In genomic region chr10:69789164-69789576, GRCh38 we compare ENCODE assay signal across 12 cellular contexts. TPM values are rescaled to one million over a fixed set of nuclear protein-coding genes. Genes with fewer than 3 reads are reported as not detected.
DNase-seq lines count a peak whose midpoint lies in the region; ATAC-seq and TF ChIP-seq lines count a peak whose summit lies in the region.
"Had no signal": no experiment of that assay in that cellular context is flagged by ENCODE, and none has a peak within 500 bp of the region (broad histone marks: within the 10 kb centered on the region; RNA-seq: fewer than 3 reads in every experiment).

No MANE protein-coding gene starts in this region.

- DNase-seq in activated CD8-positive, alpha-beta T cell treated with anti-CD3 and anti-CD28 coated beads for 36 hours = no peak
- DNase-seq in activated CD8-positive, alpha-beta T cell treated with anti-CD3 and anti-CD28 coated beads, Interleukin-2, amount 10 ng/mL, durations not matched to agents 7 days and 5 days = no peak
- DNase-seq in iPS-NIHi11 (ENCODE audit: low spot score) (peak; percentile 70), tibial artery (no peak), 8988T (no peak), G401 (ENCODE audit: low spot score) (no peak)
- no peak for DNase-seq in CD8-positive, alpha-beta memory T cell
- DNase-seq: activated naive CD8-positive, alpha-beta T cell treated with anti-CD3 and anti-CD28 coated beads, Interleukin-2, amount 10 ng/mL, durations not matched to agents 7 days and 5 days; NCI-H345; stimulated activated CD4-positive, alpha-beta T cell treated with anti-CD3 and anti-CD28 coated beads, Interleukin-12 subunit alpha, Interleukin-12 subunit beta, amount 100 ng/mL, for 4 hours had no signal

- no peak overlapping the region for H3K4me3 ChIP-seq in tibial artery
- H3K4me3 ChIP-seq in CD8-positive, alpha-beta memory T cell (ENCODE audit: low read length) = no peak overlapping the region
- H3K4me3 ChIP-seq: BLaER1 had no signal

- intact Hi-C loops in activated CD8-positive, alpha-beta T cell treated with anti-CD3 and anti-CD28 coated beads for 36 hours (cut with micrococcal nuclease) = loop anchor here (10.0 kb wide), 1 partner anchor 126 kb away; no protein-coding TSS in a partner anchor
- intact Hi-C loops in tibial artery (cut with DNase I; ENCODE audit: low total_unique reads) = loop anchor here (5.0 kb wide), 1 partner anchor 123 kb away; no protein-coding TSS in a partner anchor

- no peak overlapping the region for H3K27ac ChIP-seq in VCaP
- peak overlapping the region; percentile 48 to 76 for H3K27ac ChIP-seq in tibial artery
- no peak overlapping the region for H3K27ac ChIP-seq in CD8-positive, alpha-beta memory T cell (ENCODE audit: low read depth, low read length)
- H3K27ac ChIP-seq: BLaER1 had no signal

- POLR2A ChIA-PET in activated CD8-positive, alpha-beta T cell treated with anti-CD3 and anti-CD28 coated beads for 36 hours (lab: Charles Lee) = no interaction called here
- POLR2A ChIA-PET in activated CD8-positive, alpha-beta T cell treated with anti-CD3 and anti-CD28 coated beads, Interleukin-2, amount 10 ng/mL, durations not matched to agents 7 days and 5 days (lab: Charles Lee) = no interaction called here
- POLR2A ChIA-PET in CD8-positive, alpha-beta memory T cell (lab: Charles Lee) = interaction anchor here (0.7 kb wide), 1 partner anchor 326 kb away, joined by 3 read pairs; no protein-coding TSS in a partner anchor

- H3K36me3 Mint-ChIP-seq in activated CD8-positive, alpha-beta T cell treated with anti-CD3 and anti-CD28 coated beads for 36 hours (ENCODE audit: low read depth) = no peaks in the 10 kb centered on the region
- H3K36me3 Mint-ChIP-seq in activated CD8-positive, alpha-beta T cell treated with anti-CD3 and anti-CD28 coated beads, Interleukin-2, amount 10 ng/mL, durations not matched to agents 7 days and 5 days (ENCODE audit: low read depth) = no peaks in the 10 kb centered on the region
- H3K36me3 Mint-ChIP-seq in CD8-positive, alpha-beta memory T cell = no peaks in the 10 kb centered on the region
- H3K36me3 Mint-ChIP-seq: activated naive CD8-positive, alpha-beta T cell treated with anti-CD3 and anti-CD28 coated beads, Interleukin-2, amount 10 ng/mL, durations not matched to agents 7 days and 5 days had no signal

- H3K9me3 Mint-ChIP-seq in activated CD8-positive, alpha-beta T cell treated with anti-CD3 and anti-CD28 coated beads for 36 hours = no peaks in the 10 kb centered on the region
- no peaks in the 10 kb centered on the region for H3K9me3 Mint-ChIP-seq in activated CD8-positive, alpha-beta T cell treated with anti-CD3 and anti-CD28 coated beads, Interleukin-2, amount 10 ng/mL, durations not matched to agents 7 days and 5 days (ENCODE audit: insufficient read depth)
- peaks cover 0 to 3% (median 0%) of the 10 kb centered on the region in 5 donors for H3K9me3 Mint-ChIP-seq in CD8-positive, alpha-beta memory T cell

- CTCF ChIA-PET in activated CD8-positive, alpha-beta T cell treated with anti-CD3 and anti-CD28 coated beads for 36 hours (lab: Charles Lee) = interaction anchor here (0.9 to 5.8 kb wide), 11 partner anchors 9 to 255 kb away, joined by 3 to 40 read pairs (median 3); no protein-coding TSS in a partner anchor
- CTCF ChIA-PET in activated CD8-positive, alpha-beta T cell treated with anti-CD3 and anti-CD28 coated beads, Interleukin-2, amount 10 ng/mL, durations not matched to agents 7 days and 5 days (lab: Charles Lee) = interaction anchor here (0.6 kb wide), 1 partner anchor 16 kb away, joined by 3 read pairs; no protein-coding TSS in a partner anchor
- CTCF ChIA-PET in CD8-positive, alpha-beta memory T cell (lab: Charles Lee) = no interaction called here

- TF ChIP-seq CTCF in activated CD8-positive, alpha-beta T cell treated with anti-CD3 and anti-CD28 coated beads for 36 hours (IDR thresholded peaks at IDR 0.05) = peak; percentile 62
- TF ChIP-seq CTCF in VCaP (conservative IDR thresholded peaks at IDR 0.05) (peak; percentile 46), tibial artery (IDR thresholded peaks at IDR 0.05) (peak; percentile 50 to 52)

- H3K36me3 ChIP-seq in tibial artery = no peaks in the 10 kb centered on the region
- H3K36me3 ChIP-seq in CD8-positive, alpha-beta memory T cell (ENCODE audit: insufficient read depth, low read length) = no peaks in the 10 kb centered on the region
- H3K36me3 ChIP-seq: BLaER1 had no signal

- H3K4me3 Mint-ChIP-seq in activated CD8-positive, alpha-beta T cell treated with anti-CD3 and anti-CD28 coated beads for 36 hours = no peak overlapping the region
- H3K4me3 Mint-ChIP-seq in activated CD8-positive, alpha-beta T cell treated with anti-CD3 and anti-CD28 coated beads, Interleukin-2, amount 10 ng/mL, durations not matched to agents 7 days and 5 days = no peak overlapping the region
- H3K4me3 Mint-ChIP-seq in CD8-positive, alpha-beta memory T cell = no peak overlapping the region
- H3K4me3 Mint-ChIP-seq: activated naive CD8-positive, alpha-beta T cell treated with anti-CD3 and anti-CD28 coated beads, Interleukin-2, amount 10 ng/mL, durations not matched to agents 7 days and 5 days had no signal

- in situ Hi-C loops in G401 (cut with HindIII; ENCODE audit: low sequenced_read_pairs) = no loop called here

- no peak overlapping the region for H3K27ac Mint-ChIP-seq in activated CD8-positive, alpha-beta T cell treated with anti-CD3 and anti-CD28 coated beads for 36 hours
- H3K27ac Mint-ChIP-seq in activated CD8-positive, alpha-beta T cell treated with anti-CD3 and anti-CD28 coated beads, Interleukin-2, amount 10 ng/mL, durations not matched to agents 7 days and 5 days = no peak overlapping the region
- H3K27ac Mint-ChIP-seq in CD8-positive, alpha-beta memory T cell = no peak overlapping the region
- H3K27ac Mint-ChIP-seq: activated naive CD8-positive, alpha-beta T cell treated with anti-CD3 and anti-CD28 coated beads, Interleukin-2, amount 10 ng/mL, durations not matched to agents 7 days and 5 days had no signal

- peaks cover 12% of the 10 kb centered on the region for H3K27me3 Mint-ChIP-seq in activated CD8-positive, alpha-beta T cell treated with anti-CD3 and anti-CD28 coated beads for 36 hours
- H3K27me3 Mint-ChIP-seq in activated CD8-positive, alpha-beta T cell treated with anti-CD3 and anti-CD28 coated beads, Interleukin-2, amount 10 ng/mL, durations not matched to agents 7 days and 5 days (ENCODE audit: low read depth) = peaks cover 21% of the 10 kb centered on the region
- H3K27me3 Mint-ChIP-seq in CD8-positive, alpha-beta memory T cell = peaks cover 5 to 28% of the 10 kb centered on the region in 2 donors

- peaks cover 0 to 56% (median 21%) of the 10 kb centered on the region in 4 donors for H3K4me1 ChIP-seq in tibial artery
- H3K4me1 ChIP-seq in CD8-positive, alpha-beta memory T cell (ENCODE audit: insufficient read depth, low read length) = no peaks in the 10 kb centered on the region
- H3K4me1 ChIP-seq: BLaER1 had no signal

- H3K9me3 ChIP-seq in tibial artery = no peaks in the 10 kb centered on the region
- no peaks in the 10 kb centered on the region for H3K9me3 ChIP-seq in CD8-positive, alpha-beta memory T cell (ENCODE audit: low read length)
- H3K9me3 ChIP-seq: BLaER1 had no signal

- no peaks in the 10 kb centered on the region for H3K27me3 ChIP-seq in tibial artery
- no peaks in the 10 kb centered on the region for H3K27me3 ChIP-seq in CD8-positive, alpha-beta memory T cell (ENCODE audit: insufficient read depth, low read length, poor library complexity, severe bottlenecking)
- H3K27me3 ChIP-seq: BLaER1 had no signal

- no peak for ATAC-seq in activated CD8-positive, alpha-beta T cell treated with anti-CD3 and anti-CD28 coated beads for 36 hours
- ATAC-seq in activated CD8-positive, alpha-beta T cell treated with anti-CD3 and anti-CD28 coated beads, Interleukin-2, amount 10 ng/mL, durations not matched to agents 7 days and 5 days = no peak

- no peaks in the 10 kb centered on the region for H3K4me1 Mint-ChIP-seq in activated CD8-positive, alpha-beta T cell treated with anti-CD3 and anti-CD28 coated beads for 36 hours (ENCODE audit: low read depth)
- peaks cover 2% of the 10 kb centered on the region for H3K4me1 Mint-ChIP-seq in activated CD8-positive, alpha-beta T cell treated with anti-CD3 and anti-CD28 coated beads, Interleukin-2, amount 10 ng/mL, durations not matched to agents 7 days and 5 days (ENCODE audit: low read depth)
- no peaks in the 10 kb centered on the region for H3K4me1 Mint-ChIP-seq in CD8-positive, alpha-beta memory T cell

RNA-seq across cellular contexts. Expression of gene COL13A1, which starts 12.5 kb away (rescaled TPM):
- total RNA-seq in activated CD8-positive, alpha-beta T cell treated with anti-CD3 and anti-CD28 coated beads for 36 hours = not detected
- total RNA-seq in activated CD8-positive, alpha-beta T cell treated with anti-CD3 and anti-CD28 coated beads, Interleukin-2, amount 10 ng/mL, durations not matched to agents 7 days and 5 days = not detected
- total RNA-seq in CD8-positive, alpha-beta memory T cell = not detected
- not detected for polyA plus RNA-seq in CD8-positive, alpha-beta memory T cell
- total RNA-seq in G401 (2014; rRNA removed; shearing (Covaris generic)) = 0.17 TPM in 1 of 2 replicates, not detected in the other
- total RNA-seq: activated naive CD8-positive, alpha-beta T cell treated with anti-CD3 and anti-CD28 coated beads, Interleukin-2, amount 10 ng/mL, durations not matched to agents 7 days and 5 days had no signal

Comparison
In these comparisons a context has a peak if more than half of its experiments do, and no peak if none do; other contexts are left out.
1. H3K27ac ChIP-seq: peak in tibial artery (2 of 2); none in VCaP (single experiment) and CD8-positive, alpha-beta memory T cell (single experiment).
2. Peak in every context shown above with its lines, with median percentiles within 50 percentile points of each other: CTCF ChIP-seq.